In the genomic region with DNA sequence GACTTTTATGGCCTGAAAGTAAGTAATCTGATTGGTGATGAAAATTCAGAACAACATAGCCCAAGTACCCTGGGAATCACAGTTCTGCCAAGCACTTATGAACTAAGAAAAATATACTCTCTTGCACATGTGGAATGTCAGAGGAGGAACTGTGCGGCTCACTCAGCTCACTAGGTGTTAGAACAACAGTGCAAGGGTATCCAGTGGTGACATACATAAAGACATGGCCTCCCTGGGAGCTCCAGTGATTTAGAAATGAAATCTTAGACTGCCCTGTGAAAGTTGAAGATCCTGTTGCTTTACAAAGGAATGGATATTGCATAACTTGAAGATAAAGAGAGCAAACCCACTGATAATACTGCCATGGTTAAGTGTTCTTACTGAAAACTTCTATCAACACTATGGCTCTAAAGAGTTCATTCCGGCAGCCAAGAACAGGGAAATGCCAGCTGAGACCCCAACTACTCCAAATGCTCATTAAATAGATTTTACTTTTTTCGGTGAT, we compare ENCODE assay signal across 19 cellular contexts.
"Had no signal": no experiment of that assay in that cellular context is flagged by ENCODE, and none has a peak within 500 bp of the region (broad histone marks: within the 10 kb centered on the region; RNA-seq: fewer than 3 reads in every experiment).

No MANE protein-coding gene starts in this region.

- ATAC-seq: activated CD4-positive, alpha-beta T cell treated with anti-CD3 and anti-CD28 coated beads for 36 hours; activated naive CD8-positive, alpha-beta T cell treated with anti-CD3 and anti-CD28 coated beads, Interleukin-2, amount 50 U/mL, for 24 hours; left lung; right cardiac atrium; WTC11 had no signal

- H3K4me3 ChIP-seq: breast epithelium, left lung, prostate gland, skin epidermis, stomach, testis had no signal

- H3K27me3 ChIP-seq: breast epithelium, left lung, stomach, testis had no signal

- H3K36me3 ChIP-seq: breast epithelium, left lung, prostate gland, stomach had no signal

- H3K27ac ChIP-seq: breast epithelium, left lung, prostate gland, skin epidermis, stomach, testis had no signal

- DNase-seq: activated CD4-positive, alpha-beta memory T cell treated with anti-CD3 and anti-CD28 coated beads, Interleukin-2, amount 10 ng/mL, durations not matched to agents 7 days and 5 days; activated CD4-positive, alpha-beta T cell treated with anti-CD3 and anti-CD28 coated beads for 36 hours; activated naive CD4-positive, alpha-beta T cell treated with anti-CD3 and anti-CD28 coated beads, Interleukin-2, amount 10 ng/mL, durations not matched to agents 7 days and 5 days; activated naive CD8-positive, alpha-beta T cell treated with anti-CD3 and anti-CD28 coated beads, Interleukin-2, amount 50 U/mL, for 24 hours; activated T-cell treated with anti-CD3 and anti-CD28 coated beads, Interleukin-2, amount 50 U/mL, for 1 hour; aorta; dermis blood vessel endothelial cell; effector memory CD4-positive, alpha-beta T cell; foreskin melanocyte; kidney; left lung; stimulated activated CD4-positive, alpha-beta T cell treated with anti-CD3 and anti-CD28 coated beads, Interleukin-4, amount 100 ng/mL, for 1 hour; stomach; testis had no signal

- H3K4me1 ChIP-seq: breast epithelium, left lung, prostate gland, stomach, testis had no signal

- H3K9me3 ChIP-seq: breast epithelium, left lung, prostate gland, stomach, testis had no signal
